Comparison of ENCODE assay signal across 23 cellular contexts in the genomic region with DNA sequence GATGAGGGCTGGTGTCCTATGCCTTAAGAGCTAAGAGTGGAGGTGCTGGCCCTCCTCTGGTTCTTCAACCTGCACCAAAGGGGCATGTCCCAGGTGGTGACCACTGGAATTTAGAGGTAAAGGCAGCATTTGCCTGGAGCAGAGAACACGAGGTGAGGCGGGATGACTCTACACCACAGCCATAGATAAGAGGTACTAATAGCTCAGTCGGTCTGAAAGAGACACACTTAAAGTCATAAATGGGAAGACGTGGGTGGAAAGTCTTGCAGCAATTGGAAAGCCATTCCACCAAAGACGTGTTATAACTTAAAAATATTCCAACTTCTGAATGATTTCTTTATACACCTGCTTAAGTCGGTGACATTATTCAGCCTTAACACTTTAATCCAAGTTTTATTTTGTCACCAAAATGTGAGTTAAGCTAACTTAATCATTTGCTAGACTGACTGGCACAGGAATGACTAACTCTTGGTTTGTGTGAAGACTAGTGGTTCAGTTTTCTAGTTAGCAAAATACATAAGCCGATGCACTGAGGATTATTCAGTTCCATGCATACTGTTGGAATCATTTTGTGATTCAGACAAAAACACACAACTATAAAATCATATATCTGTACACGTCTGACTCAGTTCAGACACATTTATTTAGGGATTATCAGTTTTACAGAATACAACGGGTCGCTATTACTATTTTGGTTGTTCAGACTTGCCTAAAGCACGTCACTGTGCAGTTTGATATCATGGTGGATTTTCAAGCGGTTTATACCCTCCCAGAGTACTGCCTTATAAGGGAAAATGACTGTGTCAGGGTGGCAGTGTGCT. TPM values are rescaled to one million over a fixed set of nuclear protein-coding genes. Genes with fewer than 3 reads are reported as not detected.
DNase-seq lines count a peak whose midpoint lies in the region; ATAC-seq and TF ChIP-seq lines count a peak whose summit lies in the region.
"Had no signal": no experiment of that assay in that cellular context is flagged by ENCODE, and none has a peak within 500 bp of the region (broad histone marks: within the 10 kb centered on the region; RNA-seq: fewer than 3 reads in every experiment).

No MANE protein-coding gene starts in this region.

- peak overlapping the region; percentile 90 for H3K4me2 ChIP-seq in smooth muscle cell
- H3K4me2 ChIP-seq: GM23338 had no signal

- DNase-seq in foreskin keratinocyte (peak; percentile 96 to 97), smooth muscle cell (lab: John Stamatoyannopoulos, UW; ENCODE audit: unreplicated experiment) (no peak), retina (no peak)
- DNase-seq in activated CD8-positive, alpha-beta T cell treated with anti-CD3 and anti-CD28 coated beads, Interleukin-2, amount 10 ng/mL, durations not matched to agents 7 days and 5 days: no peak
- DNase-seq: ACHN; CD4-positive, alpha-beta T cell; DND-41; GF-D8; IMR-90; MV-4-11; NCI-H1436 treated with DMSO at 0.1 percent for 48 hours; NCI-H2081 treated with DMSO at 0.1 percent for 48 hours; NCI-H2227 treated with DMSO at 0.1 percent for 48 hours; NCI-H524 treated with DMSO at 0.1 percent for 48 hours; NK-92 treated with Interleukin-12 subunit alpha and Interleukin-12 subunit beta, amount 100 ng/mL, for 24 hours; OCI-M1 had no signal

- peaks cover 4% of the 10 kb centered on the region for H3K79me2 ChIP-seq in smooth muscle cell (ENCODE audit: low read depth)

- no peak overlapping the region for H2AFZ ChIP-seq in smooth muscle cell (ENCODE audit: low read depth)
- H2AFZ ChIP-seq: GM23338 had no signal

- no peak overlapping the region for H3K4me3 Mint-ChIP-seq in activated T-helper 17 cell treated with anti-CD3 and anti-CD28 coated beads, Interleukin-2, amount 50 U/mL, for 72 hours
- H3K4me3 Mint-ChIP-seq in activated CD8-positive, alpha-beta T cell treated with anti-CD3 and anti-CD28 coated beads, Interleukin-2, amount 10 ng/mL, durations not matched to agents 7 days and 5 days: no peak overlapping the region
- H3K4me3 Mint-ChIP-seq: B cell; CD4-positive, alpha-beta T cell; GM23338 had no signal

- H3K9ac ChIP-seq in smooth muscle cell (ENCODE audit: low read depth): peak overlapping the region; percentile 93

- POLR2A ChIA-PET in HEK293 (lab: Yijun Ruan, JAX): interaction anchor here (0.8 kb wide), 1 partner anchor 13 kb away, joined by 3 read pairs; no protein-coding TSS in a partner anchor
- POLR2A ChIA-PET in activated CD8-positive, alpha-beta T cell treated with anti-CD3 and anti-CD28 coated beads, Interleukin-2, amount 10 ng/mL, durations not matched to agents 7 days and 5 days (lab: Charles Lee): no interaction called here

- no peaks in the 10 kb centered on the region for H3K9me3 Mint-ChIP-seq in activated T-helper 17 cell treated with anti-CD3 and anti-CD28 coated beads, Interleukin-2, amount 50 U/mL, for 72 hours
- no peaks in the 10 kb centered on the region for H3K9me3 Mint-ChIP-seq in activated CD8-positive, alpha-beta T cell treated with anti-CD3 and anti-CD28 coated beads, Interleukin-2, amount 10 ng/mL, durations not matched to agents 7 days and 5 days (ENCODE audit: insufficient read depth)
- H3K9me3 Mint-ChIP-seq: CD4-positive, alpha-beta T cell; GM23338 had no signal

- H3K9me3 ChIP-seq in HEK293 (ENCODE audit: control insufficient read depth, insufficient read depth, low read depth, low read length) (no peaks in the 10 kb centered on the region), smooth muscle cell (replicated peaks; ENCODE audit: low read depth) (no peaks in the 10 kb centered on the region)

- CTCF ChIA-PET in HEK293 (lab: Yijun Ruan, JAX): interaction anchor here (0.7 kb wide), 2 partner anchors 14 to 69 kb away, joined by 3 read pairs; no protein-coding TSS in a partner anchor
- CTCF ChIA-PET in activated CD8-positive, alpha-beta T cell treated with anti-CD3 and anti-CD28 coated beads, Interleukin-2, amount 10 ng/mL, durations not matched to agents 7 days and 5 days (lab: Charles Lee): interaction anchor here (1.2 kb wide), 1 partner anchor 66 kb away, joined by 3 read pairs; no protein-coding TSS in a partner anchor

- H3K27ac ChIP-seq in HEK293 (ENCODE audit: extremely low read depth, low read depth, low read length): no peak overlapping the region
- peak overlapping the region; percentile 100 for H3K27ac ChIP-seq in foreskin keratinocyte
- peak overlapping the region; percentile 98 for H3K27ac ChIP-seq in smooth muscle cell (ENCODE audit: low read depth)
- H3K27ac ChIP-seq: SK-N-MC had no signal

- H3K36me3 ChIP-seq in HEK293 (ENCODE audit: control insufficient read depth in 2 of 2, insufficient read depth in 1 of 2, low read length in 2 of 2) (no peaks in the 10 kb centered on the region), smooth muscle cell (ENCODE audit: low read depth) (no peaks in the 10 kb centered on the region)

- H3K27me3 ChIP-seq in foreskin keratinocyte (no peaks in the 10 kb centered on the region), smooth muscle cell (ENCODE audit: low read depth) (no peaks in the 10 kb centered on the region)

- peak overlapping the region; percentile 21 for H3K27ac Mint-ChIP-seq in activated T-helper 17 cell treated with anti-CD3 and anti-CD28 coated beads, Interleukin-2, amount 50 U/mL, for 72 hours
- no peak overlapping the region for H3K27ac Mint-ChIP-seq in activated CD8-positive, alpha-beta T cell treated with anti-CD3 and anti-CD28 coated beads, Interleukin-2, amount 10 ng/mL, durations not matched to agents 7 days and 5 days
- H3K27ac Mint-ChIP-seq: B cell; CD4-positive, alpha-beta T cell; GM23338 had no signal

- H3F3A ChIP-seq in smooth muscle cell (ENCODE audit: low read depth): peaks cover 40% of the 10 kb centered on the region

- TF ChIP-seq CTCF in HEK293 (tag by site-specific recombination; IDR thresholded peaks at IDR 0.05): no peak
- TF ChIP-seq CTCF in foreskin keratinocyte (conservative IDR thresholded peaks at IDR 0.05): no peak
- no peak for TF ChIP-seq CTCF in smooth muscle cell (IDR thresholded peaks at IDR 0.05; ENCODE audit: borderline replicate concordance, insufficient read depth, poor library complexity, severe bottlenecking)

- H3K27me3 Mint-ChIP-seq in activated T-helper 17 cell treated with anti-CD3 and anti-CD28 coated beads, Interleukin-2, amount 50 U/mL, for 72 hours: peaks cover 6% of the 10 kb centered on the region
- H3K27me3 Mint-ChIP-seq in activated CD8-positive, alpha-beta T cell treated with anti-CD3 and anti-CD28 coated beads, Interleukin-2, amount 10 ng/mL, durations not matched to agents 7 days and 5 days (ENCODE audit: low read depth): no peaks in the 10 kb centered on the region
- H3K27me3 Mint-ChIP-seq: CD4-positive, alpha-beta T cell had no signal

- H3K4me1 ChIP-seq in HEK293 (ENCODE audit: control insufficient read depth, insufficient read depth, low read length) (peaks cover 6% of the 10 kb centered on the region), foreskin keratinocyte (peaks cover 55% of the 10 kb centered on the region), smooth muscle cell (ENCODE audit: low read depth) (peaks cover 29% of the 10 kb centered on the region)

- ATAC-seq in activated T-helper 17 cell treated with anti-CD3 and anti-CD28 coated beads, Interleukin-2, amount 50 U/mL, for 72 hours (replicated peaks): peak; percentile 5
- peak; percentile 20 for ATAC-seq in foreskin keratinocyte
- no peak for ATAC-seq in activated CD8-positive, alpha-beta T cell treated with anti-CD3 and anti-CD28 coated beads, Interleukin-2, amount 10 ng/mL, durations not matched to agents 7 days and 5 days
- ATAC-seq in HG03439 (IDR thresholded peaks at IDR 0.05; ENCODE audit: unreplicated experiment): no peak
- ATAC-seq: GM23338, Right ventricle myocardium inferior had no signal

- peaks cover 3% of the 10 kb centered on the region for H4K20me1 ChIP-seq in smooth muscle cell (ENCODE audit: low read depth)

- H3K4me3 ChIP-seq in HEK293 (ENCODE audit: low read depth, low read length): no peak overlapping the region
- H3K4me3 ChIP-seq in smooth muscle cell: no peak overlapping the region
- H3K4me3 ChIP-seq: GM23338, SK-N-MC had no signal

- WGBS in smooth muscle cell (ENCODE audit: low lambda C conversion rate): 18% methylated on average over 12 of the region's 12 CpGs

- H3K36me3 Mint-ChIP-seq in activated T-helper 17 cell treated with anti-CD3 and anti-CD28 coated beads, Interleukin-2, amount 50 U/mL, for 72 hours (ENCODE audit: low read depth): no peaks in the 10 kb centered on the region
- no peaks in the 10 kb centered on the region for H3K36me3 Mint-ChIP-seq in activated CD8-positive, alpha-beta T cell treated with anti-CD3 and anti-CD28 coated beads, Interleukin-2, amount 10 ng/mL, durations not matched to agents 7 days and 5 days (ENCODE audit: low read depth)

- peaks cover 11% of the 10 kb centered on the region for H3K4me1 Mint-ChIP-seq in activated T-helper 17 cell treated with anti-CD3 and anti-CD28 coated beads, Interleukin-2, amount 50 U/mL, for 72 hours
- H3K4me1 Mint-ChIP-seq in activated CD8-positive, alpha-beta T cell treated with anti-CD3 and anti-CD28 coated beads, Interleukin-2, amount 10 ng/mL, durations not matched to agents 7 days and 5 days (ENCODE audit: low read depth): peaks cover 8% of the 10 kb centered on the region

RNA-seq across cellular contexts. Expression of a gene that starts 4.6 kb away (rescaled TPM):
- total RNA-seq in activated T-helper 17 cell treated with anti-CD3 and anti-CD28 coated beads, Interleukin-2, amount 50 U/mL, for 72 hours: 10 to 100 TPM; 20.5 to 41.9 TPM
- total RNA-seq in foreskin keratinocyte: 46.4 and 61.5 TPM in 2 replicates
- 21.4 and 32.5 TPM in 2 replicates for polyA plus RNA-seq in foreskin keratinocyte
- total RNA-seq in smooth muscle cell: 77.0 and 77.7 TPM in 2 replicates
- 63.8 and 65.9 TPM in 2 replicates for polyA plus RNA-seq in smooth muscle cell
- total RNA-seq in activated CD8-positive, alpha-beta T cell treated with anti-CD3 and anti-CD28 coated beads, Interleukin-2, amount 10 ng/mL, durations not matched to agents 7 days and 5 days: 10 to 100 TPM; 17.0 to 20.1 TPM

Comparison
In these comparisons a context has a peak if more than half of its experiments do, and no peak if none do; other contexts are left out.
1. ATAC-seq: peak in activated T-helper 17 cell treated with anti-CD3 and anti-CD28 coated beads, Interleukin-2, amount 50 U/mL, for 72 hours (single experiment) and foreskin keratinocyte (single experiment); none in activated CD8-positive, alpha-beta T cell treated with anti-CD3 and anti-CD28 coated beads, Interleukin-2, amount 10 ng/mL, durations not matched to agents 7 days and 5 days (single experiment) and HG03439 (single experiment).
2. DNase-seq: peak in foreskin keratinocyte (2 of 2); none in smooth muscle cell (single experiment), activated CD8-positive, alpha-beta T cell treated with anti-CD3 and anti-CD28 coated beads, Interleukin-2, amount 10 ng/mL, durations not matched to agents 7 days and 5 days (single experiment) and retina (single experiment).